ENCODE assay signal across 10 cellular contexts in the genomic region with DNA sequence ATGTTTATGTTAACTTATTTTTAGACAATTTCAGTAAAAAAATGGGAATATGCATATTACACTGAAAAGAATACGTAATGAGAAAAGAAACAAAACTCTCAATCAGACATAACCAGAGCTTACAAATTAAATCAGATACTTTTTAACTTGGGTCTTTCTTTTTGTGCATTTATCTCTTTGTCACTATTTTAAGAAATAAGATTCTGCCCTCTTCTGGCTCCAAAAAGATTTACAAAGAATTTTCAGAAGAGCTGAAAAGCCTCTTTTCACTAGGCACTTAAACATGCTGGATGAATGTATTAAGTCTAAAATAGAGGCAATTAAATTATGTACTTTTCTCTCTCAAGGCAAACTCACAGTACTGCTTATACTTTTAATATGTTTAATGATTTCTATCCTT. TPM values are rescaled to one million over a fixed set of nuclear protein-coding genes. Genes with fewer than 3 reads are reported as not detected.
DNase-seq lines count a peak whose midpoint lies in the region; ATAC-seq and TF ChIP-seq lines count a peak whose summit lies in the region.
"Had no signal": no experiment of that assay in that cellular context is flagged by ENCODE, and none has a peak within 500 bp of the region (broad histone marks: within the 10 kb centered on the region; RNA-seq: fewer than 3 reads in every experiment).

No MANE protein-coding gene starts in this region.

- H3K4me1 ChIP-seq in heart right ventricle, result peaks cover 0 to 11% (median 0%) of the 10 kb centered on the region in 9 donors

- DNase-seq in heart right ventricle (no peak), Right ventricle myocardium inferior (ENCODE audit: missing footprints) (no peak), RPMI8226 (peak; percentile 5), foreskin fibroblast (peak in 1 of 2 donors; percentile 19), posterior vena cava (ENCODE audit: low spot score) (no peak)
- DNase-seq in activated T-cell treated with anti-CD3 and anti-CD28 coated beads, Interleukin-2, amount 50 U/mL, for 72 hours, result no peak
- DNase-seq: activated naive CD4-positive, alpha-beta T cell treated with anti-CD3 and anti-CD28 coated beads for 36 hours had no signal

- no peak for ATAC-seq in heart right ventricle
- no peak for ATAC-seq in Right ventricle myocardium inferior
- ATAC-seq in HG03159 (IDR thresholded peaks at IDR 0.05; ENCODE audit: unreplicated experiment), result no peak
- ATAC-seq in activated T-cell treated with anti-CD3 and anti-CD28 coated beads, Interleukin-2, amount 50 U/mL, for 72 hours (replicated peaks in 1 of 2), result no peak
- no peak for ATAC-seq in GM18511 (IDR thresholded peaks at IDR 0.05; ENCODE audit: unreplicated experiment)

- H3K4me1 Mint-ChIP-seq in activated T-cell treated with anti-CD3 and anti-CD28 coated beads, Interleukin-2, amount 50 U/mL, for 72 hours (ENCODE audit: low read depth), result peaks cover 4% of the 10 kb centered on the region

- H3K27ac Mint-ChIP-seq in activated T-cell treated with anti-CD3 and anti-CD28 coated beads, Interleukin-2, amount 50 U/mL, for 72 hours, result no peak overlapping the region
- H3K27ac Mint-ChIP-seq: activated naive CD4-positive, alpha-beta T cell treated with anti-CD3 and anti-CD28 coated beads for 36 hours had no signal

- peak in 8 of 9 donors; percentile 6 to 46 (median 32) for TF ChIP-seq CTCF in heart right ventricle (IDR thresholded peaks at IDR 0.05)
- peak; percentile 18 for TF ChIP-seq CTCF in foreskin fibroblast (IDR thresholded peaks at IDR 0.05; ENCODE audit: low read depth, low read length)

- no peaks in the 10 kb centered on the region for H3K9me3 ChIP-seq in heart right ventricle
- H3K9me3 ChIP-seq: SJSA1 had no signal

- H3K27ac ChIP-seq in heart right ventricle, result no peak overlapping the region
- H3K27ac ChIP-seq: SJSA1 had no signal

- H3K36me3 ChIP-seq in heart right ventricle, result peaks cover 0 to 63% (median 8%) of the 10 kb centered on the region in 9 donors

- no peaks in the 10 kb centered on the region for H3K9me3 Mint-ChIP-seq in activated T-cell treated with anti-CD3 and anti-CD28 coated beads, Interleukin-2, amount 50 U/mL, for 72 hours
- H3K9me3 Mint-ChIP-seq: activated naive CD4-positive, alpha-beta T cell treated with anti-CD3 and anti-CD28 coated beads for 36 hours had no signal

- no peak overlapping the region for H3K4me3 Mint-ChIP-seq in activated T-cell treated with anti-CD3 and anti-CD28 coated beads, Interleukin-2, amount 50 U/mL, for 72 hours
- H3K4me3 Mint-ChIP-seq: activated naive CD4-positive, alpha-beta T cell treated with anti-CD3 and anti-CD28 coated beads for 36 hours had no signal

- H3K36me3 Mint-ChIP-seq in activated T-cell treated with anti-CD3 and anti-CD28 coated beads, Interleukin-2, amount 50 U/mL, for 72 hours (ENCODE audit: insufficient read depth in 2 of 2), result peaks cover 5 to 16% of the 10 kb centered on the region in 2 donors

- intact Hi-C loops in heart right ventricle (cut with DNase I) (loop anchor here in 5 of 10 donors (5.0 to 10.0 kb wide), 4 partner anchors 470 to 1173 kb away; no protein-coding TSS in a partner anchor), Right ventricle myocardium inferior (cut with DNase I) (loop anchor here (10.0 kb wide), 1 partner anchor 863 kb away; no protein-coding TSS in a partner anchor), posterior vena cava (cut with DNase I) (no loop called here)

- 96% methylated on average over 1 of the region's 1 CpG for WGBS in heart right ventricle, 2 donors

- H3K27me3 ChIP-seq in heart right ventricle, result no peaks in the 10 kb centered on the region
- H3K27me3 ChIP-seq: SJSA1 had no signal

- H3K27me3 Mint-ChIP-seq in activated T-cell treated with anti-CD3 and anti-CD28 coated beads, Interleukin-2, amount 50 U/mL, for 72 hours (ENCODE audit: low read depth), result no peaks in the 10 kb centered on the region

- H3K4me3 ChIP-seq in heart right ventricle (no peak overlapping the region), foreskin fibroblast (ENCODE audit: low read depth in 1 of 2, low read length in 2 of 2) (no peak overlapping the region)
- H3K4me3 ChIP-seq: SJSA1 had no signal

RNA-seq across cellular contexts. Expression of gene CEP120, which starts 55.5 kb away (rescaled TPM):
- total RNA-seq in heart right ventricle (10 to 100 TPM in 7 of 10 donors, 1 to 10 TPM in 3; 7.1 to 14.9 (median 11.3) TPM), Right ventricle myocardium inferior (12.0 TPM), posterior vena cava (10 to 100 TPM; 14.8 to 18.2 TPM)
- polyA plus RNA-seq in heart right ventricle, result 1 to 10 TPM; 3.4 to 4.5 TPM
- total RNA-seq in activated T-cell treated with anti-CD3 and anti-CD28 coated beads, Interleukin-2, amount 50 U/mL, for 72 hours, result 10 to 100 TPM; 56.2 to 60.1 TPM
